Comparison of ENCODE assay signal across 17 cellular contexts in the genomic region with DNA sequence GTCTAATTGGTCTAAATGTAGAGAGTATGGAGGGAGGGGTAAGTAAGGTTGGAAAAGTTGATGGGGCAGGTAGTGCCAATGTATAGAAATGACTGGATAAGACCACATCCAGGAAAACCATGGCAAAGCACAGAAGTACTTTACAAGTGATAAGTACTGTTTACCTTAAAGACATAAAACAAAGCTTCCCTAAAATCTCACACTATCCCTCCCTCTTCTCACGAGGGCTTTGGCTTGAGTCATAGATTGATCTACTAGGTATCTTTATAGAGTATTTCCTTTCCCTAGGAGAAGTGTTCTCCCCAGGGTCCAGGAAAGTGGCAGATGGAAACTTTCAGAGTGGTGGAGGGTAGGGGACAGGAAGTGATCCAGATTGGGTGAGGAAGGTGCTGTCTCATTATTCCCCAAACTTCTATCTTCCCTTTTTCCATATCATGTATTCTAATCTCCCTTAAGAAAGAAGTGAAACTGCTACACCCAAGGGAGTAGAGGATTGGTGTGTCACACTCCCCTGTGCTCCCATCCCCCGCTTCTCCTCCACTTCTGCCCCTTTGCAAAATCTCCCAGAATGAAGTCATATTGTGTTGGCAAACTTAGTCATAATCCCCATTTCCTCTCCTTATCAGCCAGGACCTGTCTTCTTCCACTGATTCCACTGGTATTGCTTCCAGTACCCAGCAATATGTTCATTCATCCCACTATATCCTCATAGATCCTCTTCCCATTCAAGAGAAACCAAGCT. TPM values are rescaled to one million over a fixed set of nuclear protein-coding genes. Genes with fewer than 3 reads are reported as not detected.
A peak's percentile ranks its signal among the peaks of the same experiment; 100 is the strongest.
DNase-seq lines count a peak whose midpoint lies in the region; FAIRE-seq and TF ChIP-seq lines count a peak whose summit lies in the region.
"Had no signal": no experiment of that assay in that cellular context is flagged by ENCODE, and none has a peak within 500 bp of the region (broad histone marks: within the 10 kb centered on the region; RNA-seq: fewer than 3 reads in every experiment).

No MANE protein-coding gene starts in this region.

- H3K27me3 Mint-ChIP-seq in astrocyte (ENCODE audit: low read depth, unreplicated experiment), result no peaks in the 10 kb centered on the region

- H3K4me1 ChIP-seq in astrocyte (ENCODE audit: insufficient read depth, low read length), result no peaks in the 10 kb centered on the region
- peaks cover 34% of the 10 kb centered on the region for H3K4me1 ChIP-seq in keratinocyte (ENCODE audit: control insufficient read depth, extremely low read depth, insufficient read depth, low read length)

- dilution Hi-C loops in keratinocyte (cut with MboI; ENCODE audit: extremely low pct_ligation_motif_present, low sequenced_read_pairs), result no loop called here

- H3K4me3 ChIP-seq in MG63 (no peak overlapping the region), astrocyte (ENCODE audit: insufficient read depth, low read depth, low read length) (no peak overlapping the region), keratinocyte (ENCODE audit: control insufficient read depth in 2 of 3, extremely low read depth in 1 of 3, insufficient read depth in 2 of 3, low read depth in 1 of 3, low read length in 3 of 3) (peak overlapping the region in 2 of 3 experiments; percentile 8 to 26)
- H3K4me3 ChIP-seq: body of pancreas had no signal

- no peaks in the 10 kb centered on the region for H3K27me3 ChIP-seq in MG63
- no peaks in the 10 kb centered on the region for H3K27me3 ChIP-seq in astrocyte (ENCODE audit: insufficient read depth, low read length)
- H3K27me3 ChIP-seq in keratinocyte (ENCODE audit: control insufficient read depth, extremely low read depth, insufficient read depth, low read length), result no peaks in the 10 kb centered on the region
- H3K27me3 ChIP-seq: body of pancreas had no signal

- H3K4me1 Mint-ChIP-seq in astrocyte (ENCODE audit: low read depth, unreplicated experiment), result peaks cover 2% of the 10 kb centered on the region
- H3K4me1 Mint-ChIP-seq: activated CD4-positive, alpha-beta T cell treated with anti-CD3 and anti-CD28 coated beads, Interleukin-2, amount 10 ng/mL, durations not matched to agents 24 days and 14 days had no signal

- H3K4me2 ChIP-seq in astrocyte (ENCODE audit: low read length) (peak overlapping the region; percentile 12), keratinocyte (ENCODE audit: control insufficient read depth, extremely low read depth, insufficient read depth, low read depth, low read length) (peak overlapping the region; percentile 73)

- H2AFZ ChIP-seq in astrocyte (ENCODE audit: low read depth, low read length), result no peak overlapping the region
- peak overlapping the region; percentile 58 for H2AFZ ChIP-seq in keratinocyte (ENCODE audit: control insufficient read depth, low read length)

- H3K4me3 Mint-ChIP-seq in astrocyte (ENCODE audit: unreplicated experiment), result no peak overlapping the region
- H3K4me3 Mint-ChIP-seq: activated CD4-positive, alpha-beta T cell treated with anti-CD3 and anti-CD28 coated beads, Interleukin-2, amount 10 ng/mL, durations not matched to agents 24 days and 14 days had no signal

- H4K20me1 ChIP-seq in astrocyte (ENCODE audit: insufficient read depth, low read length), result no peaks in the 10 kb centered on the region
- no peaks in the 10 kb centered on the region for H4K20me1 ChIP-seq in keratinocyte (ENCODE audit: control insufficient read depth, extremely low read depth, insufficient read depth, low read length)

- H3K79me2 ChIP-seq in astrocyte (ENCODE audit: insufficient read depth, low read length) (no peaks in the 10 kb centered on the region), keratinocyte (ENCODE audit: control insufficient read depth, insufficient read depth, low read length) (no peaks in the 10 kb centered on the region)

- TF ChIP-seq CTCF in astrocyte (IDR thresholded peaks at IDR 0.05; ENCODE audit: insufficient read depth, low read depth, low read length) (no peak), keratinocyte (optimal IDR thresholded peaks at IDR 0.05 in 1 of 3, IDR thresholded peaks at IDR 0.05 in 1 of 3, conservative IDR thresholded peaks at IDR 0.05 in 1 of 3; ENCODE audit: extremely low read depth in 1 of 3, insufficient read depth in 2 of 3, low read length in 3 of 3) (no peak)

- H3K9ac ChIP-seq in astrocyte (ENCODE audit: low read length) (no peak overlapping the region), keratinocyte (ENCODE audit: control insufficient read depth, extremely low read depth, insufficient read depth, low read length) (no peak overlapping the region)

- DNase-seq in Daoy (ENCODE audit: low read depth) (peak; percentile 67), MG63 (peak; percentile 7), astrocyte (ENCODE audit: low read depth) (no peak), keratinocyte (ENCODE audit: low read depth, low spot score) (peak; percentile 21), COLO668 (lab: John Stamatoyannopoulos, UW; ENCODE audit: unreplicated experiment) (no peak), GM12892 (ENCODE audit: insufficient read length) (no peak), NCI-H345 treated with DMSO at 0.1 percent for 48 hours (lab: John Stamatoyannopoulos, UW; ENCODE audit: unreplicated experiment) (no peak), DMS114 treated with DMSO at 0.1 percent for 48 hours (lab: John Stamatoyannopoulos, UW; ENCODE audit: unreplicated experiment) (no peak)
- DNase-seq: activated CD4-positive, alpha-beta T cell treated with anti-CD3 and anti-CD28 coated beads, Interleukin-2, amount 10 ng/mL, durations not matched to agents 24 days and 14 days; activated effector memory CD4-positive, alpha-beta T cell treated with Interleukin-2 at 50 U/mL for 16 hours; body of pancreas; erythroblast; GF-D8 had no signal

- TF ChIP-seq POLR2A in GM12892 (IDR thresholded peaks at IDR 0.05; ENCODE audit: low read depth, low read length), result no peak

- H3K36me3 ChIP-seq in MG63 (no peaks in the 10 kb centered on the region), astrocyte (ENCODE audit: insufficient read depth, low read length) (no peaks in the 10 kb centered on the region), keratinocyte (ENCODE audit: control insufficient read depth in 2 of 2, extremely low read depth in 1 of 2, insufficient read depth in 2 of 2, low read length in 2 of 2) (no peaks in the 10 kb centered on the region)

- FAIRE-seq in astrocyte (lab: Jason Lieb, UNC), result no peak
- FAIRE-seq in keratinocyte (lab: Jason Lieb, UNC), result peak; percentile 96
- FAIRE-seq in GM12892 (lab: Jason Lieb, UNC), result no peak
- FAIRE-seq: HepG2 had no signal

- H3K27ac ChIP-seq in astrocyte (ENCODE audit: low read depth, low read length) (no peak overlapping the region), keratinocyte (ENCODE audit: control insufficient read depth, insufficient read depth, low read length) (peak overlapping the region; percentile 73)

- no peaks in the 10 kb centered on the region for H3K9me1 ChIP-seq in keratinocyte (ENCODE audit: control insufficient read depth, extremely low read depth, insufficient read depth, low read length)

- peaks cover 3% of the 10 kb centered on the region for H3K9me3 Mint-ChIP-seq in astrocyte (ENCODE audit: unreplicated experiment)
- H3K9me3 Mint-ChIP-seq: activated CD4-positive, alpha-beta T cell treated with anti-CD3 and anti-CD28 coated beads, Interleukin-2, amount 10 ng/mL, durations not matched to agents 24 days and 14 days had no signal

- H3K27ac Mint-ChIP-seq in astrocyte (ENCODE audit: unreplicated experiment), result no peak overlapping the region
- H3K27ac Mint-ChIP-seq: activated CD4-positive, alpha-beta T cell treated with anti-CD3 and anti-CD28 coated beads, Interleukin-2, amount 10 ng/mL, durations not matched to agents 24 days and 14 days had no signal

- H3K9me3 ChIP-seq in MG63, result no peaks in the 10 kb centered on the region
- no peaks in the 10 kb centered on the region for H3K9me3 ChIP-seq in astrocyte (ENCODE audit: insufficient read depth, low read depth, low read length)
- no peaks in the 10 kb centered on the region for H3K9me3 ChIP-seq in keratinocyte (ENCODE audit: control insufficient read depth, low read depth, low read length)
- H3K9me3 ChIP-seq: body of pancreas had no signal

- H3K36me3 Mint-ChIP-seq in astrocyte (ENCODE audit: low read depth, unreplicated experiment), result no peaks in the 10 kb centered on the region

RNA-seq across cellular contexts. Expression of gene IL33, which starts 14.6 kb away (rescaled TPM):
- total RNA-seq in Daoy (2014; rRNA removed; shearing (Covaris generic)), result 0.06 and 0.80 TPM in 2 replicates
- 0.25 and 0.69 TPM in 2 replicates for total RNA-seq in MG63 (2014; rRNA removed; shearing (Covaris generic); ENCODE audit: low replicate concordance)
- not detected in 2 replicates for total RNA-seq in astrocyte
- 1.6 to 33.2 TPM (median 7.8 TPM) in 3 replicates for polyA plus RNA-seq in keratinocyte
- polyA plus RNA-seq in keratinocyte (2011; ENCODE audit: low read depth), result 2.1 TPM
- 9.0 and 11.3 TPM in 2 replicates for polyA plus RNA-seq in keratinocyte (2011; cell fraction: cytosol; rRNA removed)
- 10.5 and 12.4 TPM in 2 replicates for polyA plus RNA-seq in keratinocyte (2011; cell fraction: nucleus; rRNA removed)
- polyA plus RNA-seq in keratinocyte (2012; ENCODE audit: low replicate concordance), result 0.93 and 1.3 TPM in 2 replicates
- polyA minus RNA-seq in keratinocyte, result 0.46 to 9.1 TPM (median 3.3 TPM) in 3 replicates
- polyA minus RNA-seq in keratinocyte (2011; cell fraction: cytosol; rRNA and poly(A)+ RNA removed), result 3.1 TPM
- polyA minus RNA-seq in keratinocyte (2011; cell fraction: nucleus; rRNA and poly(A)+ RNA removed), result 2.4 and 6.1 TPM in 2 replicates
- polyA plus RNA-seq in GM12892 (2012; ENCODE audit: missing spikeins), result not detected
- total RNA-seq: activated CD4-positive, alpha-beta T cell treated with anti-CD3 and anti-CD28 coated beads, Interleukin-2, amount 10 ng/mL, durations not matched to agents 24 days and 14 days; HepG2; myocyte; T-helper 1 cell treated with Interleukin-12 subunit alpha and Interleukin-12 subunit beta and Interleukin-4 antibody, amounts not matched to agents 30 ng/mL and 1 ng/mL, for 36 hours had no signal
- polyA plus RNA-seq: BJ had no signal

Comparison
In these comparisons a context has a peak if more than half of its experiments do, and no peak if none do; other contexts are left out.
1. DNase-seq: peak in Daoy (single experiment), MG63 (single experiment) and keratinocyte (single experiment); none in astrocyte (single experiment), COLO668 (single experiment), GM12892 (single experiment), NCI-H345 treated with DMSO at 0.1 percent for 48 hours (single experiment) and DMS114 treated with DMSO at 0.1 percent for 48 hours (single experiment).
2. H3K4me3 ChIP-seq: peak in keratinocyte (2 of 3); none in MG63 (single experiment) and astrocyte (single experiment).